23 cellular contexts compared by ENCODE assay signal in the genomic region with DNA sequence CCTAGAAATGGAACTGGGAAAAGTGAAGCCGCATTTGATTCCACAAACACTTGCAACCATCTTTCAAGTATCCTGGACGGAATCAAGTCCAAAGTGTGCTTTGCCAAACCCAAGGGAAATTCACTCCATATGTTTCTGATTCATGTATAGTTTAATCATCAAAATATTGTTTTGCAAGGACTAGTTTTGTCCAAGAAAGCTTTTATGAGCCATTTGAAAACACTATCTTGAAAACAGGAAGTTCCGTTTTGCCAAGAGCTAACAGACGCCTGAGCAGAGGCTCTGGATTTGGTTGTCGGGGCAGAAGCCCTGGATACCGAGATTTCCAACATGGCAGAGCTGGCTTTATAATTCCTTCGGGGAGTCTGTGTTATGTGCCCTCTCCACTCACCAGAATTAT.
DNase-seq lines count a peak whose midpoint lies in the region; TF ChIP-seq lines count a peak whose summit lies in the region.
"Had no signal": no experiment of that assay in that cellular context is flagged by ENCODE, and none has a peak within 500 bp of the region (broad histone marks: within the 10 kb centered on the region; RNA-seq: fewer than 3 reads in every experiment).

No MANE protein-coding gene starts in this region.

- H3K4me1 Mint-ChIP-seq in HFFc6 (ENCODE audit: low read depth) = peaks cover 46% of the 10 kb centered on the region
- no peaks in the 10 kb centered on the region for H3K4me1 Mint-ChIP-seq in Caco-2 (ENCODE audit: low read depth, unreplicated experiment)

- BruUV-seq in Caco-2 (replicated peaks; lab: Mats Ljungman, UMichigan) = no TSS peak

- peak overlapping the region; percentile 81 for H3K4me3 Mint-ChIP-seq in HFFc6
- no peak overlapping the region for H3K4me3 Mint-ChIP-seq in Caco-2 (ENCODE audit: unreplicated experiment)
- H3K4me3 Mint-ChIP-seq: activated naive CD8-positive, alpha-beta T cell treated with anti-CD3 and anti-CD28 coated beads, Interleukin-2, amount 10 ng/mL, durations not matched to agents 7 days and 5 days; activated T-helper 1 cell treated with anti-CD3 and anti-CD28 coated beads, Interleukin-12 subunit alpha, Interleukin-12 subunit beta, Interleukin-2, Interleukin-4 antibody, amounts not matched to agents 30 ng/mL and 10 ng/mL and 1 ng/mL, durations not matched to agents 14 hours and 24 hours and 36 hours; neural crest cell; T-helper 2 cell treated with Interferon-gamma antibody and Interleukin-4, amounts not matched to agents 5 μg/mL and 100 μg/mL, for 36 hours had no signal

- CTCF ChIA-PET in BJ (lab: Yijun Ruan, JAX) = interaction anchor here (2.1 kb wide), 1 partner anchor 9 kb away, joined by 7 read pairs; no protein-coding TSS in a partner anchor
- CTCF ChIA-PET in Caco-2 (lab: Charles Lee) = no interaction called here

- H3K27ac Mint-ChIP-seq in HFFc6 (peak overlapping the region; percentile 91), Caco-2 (ENCODE audit: unreplicated experiment) (no peak overlapping the region)
- H3K27ac Mint-ChIP-seq: activated naive CD8-positive, alpha-beta T cell treated with anti-CD3 and anti-CD28 coated beads, Interleukin-2, amount 10 ng/mL, durations not matched to agents 7 days and 5 days; activated T-helper 1 cell treated with anti-CD3 and anti-CD28 coated beads, Interleukin-12 subunit alpha, Interleukin-12 subunit beta, Interleukin-2, Interleukin-4 antibody, amounts not matched to agents 30 ng/mL and 10 ng/mL and 1 ng/mL, durations not matched to agents 14 hours and 24 hours and 36 hours; T-helper 2 cell treated with Interferon-gamma antibody and Interleukin-4, amounts not matched to agents 5 μg/mL and 100 μg/mL, for 36 hours had no signal

- no peaks in the 10 kb centered on the region for H3K9me3 ChIP-seq in SK-N-MC (ENCODE audit: low read depth, low read length)
- no peaks in the 10 kb centered on the region for H3K9me3 ChIP-seq in Caco-2
- H3K9me3 ChIP-seq: BLaER1, psoas muscle, suprapubic skin had no signal

- H3K9me3 Mint-ChIP-seq in HFFc6 = no peaks in the 10 kb centered on the region
- H3K9me3 Mint-ChIP-seq in Caco-2 (ENCODE audit: unreplicated experiment) = no peaks in the 10 kb centered on the region
- H3K9me3 Mint-ChIP-seq: activated naive CD8-positive, alpha-beta T cell treated with anti-CD3 and anti-CD28 coated beads, Interleukin-2, amount 10 ng/mL, durations not matched to agents 7 days and 5 days; activated T-helper 1 cell treated with anti-CD3 and anti-CD28 coated beads, Interleukin-12 subunit alpha, Interleukin-12 subunit beta, Interleukin-2, Interleukin-4 antibody, amounts not matched to agents 30 ng/mL and 10 ng/mL and 1 ng/mL, durations not matched to agents 14 hours and 24 hours and 36 hours; neural crest cell; T-helper 2 cell treated with Interferon-gamma antibody and Interleukin-4, amounts not matched to agents 5 μg/mL and 100 μg/mL, for 36 hours had no signal

- POLR2A ChIA-PET in BJ (lab: Charles Lee) = interaction anchor here (0.7 kb wide), 1 partner anchor 280 kb away, joined by 6 read pairs; no protein-coding TSS in a partner anchor
- POLR2A ChIA-PET in Caco-2 (lab: Charles Lee) = no interaction called here

- DNase-seq in BJ (ENCODE audit: low read depth) = peak; percentile 66
- DNase-seq in HFFc6 = peak; percentile 40
- no peak for DNase-seq in SK-N-MC (ENCODE audit: low read depth, low spot score)
- peak; percentile 77 to 87 for DNase-seq in foreskin fibroblast
- DNase-seq in NCI-H1417 (lab: John Stamatoyannopoulos, UW) = no peak
- DNase-seq in RKO (ENCODE audit: low spot score) = no peak
- no peak for DNase-seq in NCI-H2029 treated with DMSO at 0.1 percent for 48 hours (lab: John Stamatoyannopoulos, UW)
- no peak for DNase-seq in Caco-2
- DNase-seq: activated CD4-positive, alpha-beta T cell treated with anti-CD3 and anti-CD28 coated beads for 1 hour; activated naive CD8-positive, alpha-beta T cell treated with anti-CD3 and anti-CD28 coated beads, Interleukin-2, amount 10 ng/mL, durations not matched to agents 7 days and 5 days; DMS 273 treated with DMSO at 0.1 percent for 48 hours; NCI-H146; NCI-H345; NK-92 treated with Interleukin-12 subunit alpha and Interleukin-12 subunit beta, amount 100 ng/mL, for 24 hours; psoas muscle; Right ventricle myocardium superior had no signal

- no peaks in the 10 kb centered on the region for H3K27me3 ChIP-seq in BJ (ENCODE audit: control insufficient read depth, insufficient read depth, low read length)
- H3K27me3 ChIP-seq in Caco-2 (replicated peaks; ENCODE audit: control insufficient read depth, insufficient read depth, low read length) = no peaks in the 10 kb centered on the region; the same call in 1 of the 2 replicates
- H3K27me3 ChIP-seq: BLaER1, cardiac muscle cell, suprapubic skin had no signal

- intact Hi-C loops in Caco-2 (cut with micrococcal nuclease; ENCODE audit: unreplicated experiment) = no loop called here

- no peak overlapping the region for H3K9ac ChIP-seq in SK-N-MC (ENCODE audit: insufficient read length)
- H3K9ac ChIP-seq: BLaER1 had no signal

- H3K4me3 ChIP-seq in BJ (ENCODE audit: low read depth, low read length) (no peak overlapping the region), SK-N-MC (peak overlapping the region; percentile 55), foreskin fibroblast (ENCODE audit: low read depth in 1 of 2, low read length in 2 of 2) (peak overlapping the region; percentile 7 to 25), Caco-2 (ENCODE audit: low read depth, low read length) (no peak overlapping the region)
- H3K4me3 ChIP-seq: BLaER1, cardiac muscle cell, psoas muscle, smooth muscle cell, suprapubic skin had no signal

- H3K36me3 Mint-ChIP-seq in HFFc6 (ENCODE audit: low read depth) (no peaks in the 10 kb centered on the region), Caco-2 (ENCODE audit: insufficient read depth, unreplicated experiment) (no peaks in the 10 kb centered on the region)

- H3K36me3 ChIP-seq in BJ (ENCODE audit: control insufficient read depth, insufficient read depth, low read length) = no peaks in the 10 kb centered on the region
- H3K36me3 ChIP-seq in SK-N-MC (ENCODE audit: insufficient read depth, low read length) = no peaks in the 10 kb centered on the region
- no peaks in the 10 kb centered on the region for H3K36me3 ChIP-seq in Caco-2 (ENCODE audit: control insufficient read depth, insufficient read depth, low read length)
- H3K36me3 ChIP-seq: BLaER1, cardiac muscle cell, suprapubic skin had no signal

- H3K27me3 Mint-ChIP-seq in HFFc6 (ENCODE audit: insufficient read depth) (no peaks in the 10 kb centered on the region; the same call in 1 of the 2 replicates), Caco-2 (ENCODE audit: insufficient read depth, unreplicated experiment) (peaks cover 22% of the 10 kb centered on the region)

- TF ChIP-seq CTCF in BJ (IDR thresholded peaks at IDR 0.05; ENCODE audit: insufficient read depth, low read depth, low read length) = no peak
- no peak for TF ChIP-seq CTCF in HFFc6 (IDR thresholded peaks at IDR 0.05)
- no peak for TF ChIP-seq CTCF in foreskin fibroblast (IDR thresholded peaks at IDR 0.05; ENCODE audit: low read depth, low read length)
- no peak for TF ChIP-seq CTCF in Caco-2 (IDR thresholded peaks at IDR 0.05; ENCODE audit: insufficient read depth in 1 of 2, low read depth in 1 of 2, low read length in 1 of 2, severe bottlenecking in 1 of 2, unreplicated experiment in 1 of 2)

- H3K27ac ChIP-seq in SK-N-MC = peak overlapping the region; percentile 55; the same call in 1 of the 2 replicates
- H3K27ac ChIP-seq: BLaER1, psoas muscle, suprapubic skin had no signal

- no peaks in the 10 kb centered on the region for H3K4me1 ChIP-seq in Caco-2
- H3K4me1 ChIP-seq: psoas muscle had no signal

Comparison
In these comparisons a context has a peak if more than half of its experiments do, and no peak if none do; other contexts are left out.
1. DNase-seq: peak in BJ (single experiment), HFFc6 (single experiment) and foreskin fibroblast (2 of 2); none in SK-N-MC (single experiment), NCI-H1417 (0 of 3), RKO (single experiment), NCI-H2029 treated with DMSO at 0.1 percent for 48 hours (single experiment) and Caco-2 (0 of 2).
2. H3K4me3 ChIP-seq: peak in SK-N-MC (single experiment) and foreskin fibroblast (2 of 2); none in BJ (single experiment) and Caco-2 (single experiment).